1 cellular context compared by ENCODE assay signal in genomic region chrX:53257670-53258423, GRCh38.
TF ChIP-seq lines count a peak whose summit lies in the region.

No MANE protein-coding gene starts in this region.

TF ChIP-seq in GM23338, 12 proteins besides CTCF, POLR2A, EP300 and RAD21:
- TF ChIP-seq, protein P1, sequence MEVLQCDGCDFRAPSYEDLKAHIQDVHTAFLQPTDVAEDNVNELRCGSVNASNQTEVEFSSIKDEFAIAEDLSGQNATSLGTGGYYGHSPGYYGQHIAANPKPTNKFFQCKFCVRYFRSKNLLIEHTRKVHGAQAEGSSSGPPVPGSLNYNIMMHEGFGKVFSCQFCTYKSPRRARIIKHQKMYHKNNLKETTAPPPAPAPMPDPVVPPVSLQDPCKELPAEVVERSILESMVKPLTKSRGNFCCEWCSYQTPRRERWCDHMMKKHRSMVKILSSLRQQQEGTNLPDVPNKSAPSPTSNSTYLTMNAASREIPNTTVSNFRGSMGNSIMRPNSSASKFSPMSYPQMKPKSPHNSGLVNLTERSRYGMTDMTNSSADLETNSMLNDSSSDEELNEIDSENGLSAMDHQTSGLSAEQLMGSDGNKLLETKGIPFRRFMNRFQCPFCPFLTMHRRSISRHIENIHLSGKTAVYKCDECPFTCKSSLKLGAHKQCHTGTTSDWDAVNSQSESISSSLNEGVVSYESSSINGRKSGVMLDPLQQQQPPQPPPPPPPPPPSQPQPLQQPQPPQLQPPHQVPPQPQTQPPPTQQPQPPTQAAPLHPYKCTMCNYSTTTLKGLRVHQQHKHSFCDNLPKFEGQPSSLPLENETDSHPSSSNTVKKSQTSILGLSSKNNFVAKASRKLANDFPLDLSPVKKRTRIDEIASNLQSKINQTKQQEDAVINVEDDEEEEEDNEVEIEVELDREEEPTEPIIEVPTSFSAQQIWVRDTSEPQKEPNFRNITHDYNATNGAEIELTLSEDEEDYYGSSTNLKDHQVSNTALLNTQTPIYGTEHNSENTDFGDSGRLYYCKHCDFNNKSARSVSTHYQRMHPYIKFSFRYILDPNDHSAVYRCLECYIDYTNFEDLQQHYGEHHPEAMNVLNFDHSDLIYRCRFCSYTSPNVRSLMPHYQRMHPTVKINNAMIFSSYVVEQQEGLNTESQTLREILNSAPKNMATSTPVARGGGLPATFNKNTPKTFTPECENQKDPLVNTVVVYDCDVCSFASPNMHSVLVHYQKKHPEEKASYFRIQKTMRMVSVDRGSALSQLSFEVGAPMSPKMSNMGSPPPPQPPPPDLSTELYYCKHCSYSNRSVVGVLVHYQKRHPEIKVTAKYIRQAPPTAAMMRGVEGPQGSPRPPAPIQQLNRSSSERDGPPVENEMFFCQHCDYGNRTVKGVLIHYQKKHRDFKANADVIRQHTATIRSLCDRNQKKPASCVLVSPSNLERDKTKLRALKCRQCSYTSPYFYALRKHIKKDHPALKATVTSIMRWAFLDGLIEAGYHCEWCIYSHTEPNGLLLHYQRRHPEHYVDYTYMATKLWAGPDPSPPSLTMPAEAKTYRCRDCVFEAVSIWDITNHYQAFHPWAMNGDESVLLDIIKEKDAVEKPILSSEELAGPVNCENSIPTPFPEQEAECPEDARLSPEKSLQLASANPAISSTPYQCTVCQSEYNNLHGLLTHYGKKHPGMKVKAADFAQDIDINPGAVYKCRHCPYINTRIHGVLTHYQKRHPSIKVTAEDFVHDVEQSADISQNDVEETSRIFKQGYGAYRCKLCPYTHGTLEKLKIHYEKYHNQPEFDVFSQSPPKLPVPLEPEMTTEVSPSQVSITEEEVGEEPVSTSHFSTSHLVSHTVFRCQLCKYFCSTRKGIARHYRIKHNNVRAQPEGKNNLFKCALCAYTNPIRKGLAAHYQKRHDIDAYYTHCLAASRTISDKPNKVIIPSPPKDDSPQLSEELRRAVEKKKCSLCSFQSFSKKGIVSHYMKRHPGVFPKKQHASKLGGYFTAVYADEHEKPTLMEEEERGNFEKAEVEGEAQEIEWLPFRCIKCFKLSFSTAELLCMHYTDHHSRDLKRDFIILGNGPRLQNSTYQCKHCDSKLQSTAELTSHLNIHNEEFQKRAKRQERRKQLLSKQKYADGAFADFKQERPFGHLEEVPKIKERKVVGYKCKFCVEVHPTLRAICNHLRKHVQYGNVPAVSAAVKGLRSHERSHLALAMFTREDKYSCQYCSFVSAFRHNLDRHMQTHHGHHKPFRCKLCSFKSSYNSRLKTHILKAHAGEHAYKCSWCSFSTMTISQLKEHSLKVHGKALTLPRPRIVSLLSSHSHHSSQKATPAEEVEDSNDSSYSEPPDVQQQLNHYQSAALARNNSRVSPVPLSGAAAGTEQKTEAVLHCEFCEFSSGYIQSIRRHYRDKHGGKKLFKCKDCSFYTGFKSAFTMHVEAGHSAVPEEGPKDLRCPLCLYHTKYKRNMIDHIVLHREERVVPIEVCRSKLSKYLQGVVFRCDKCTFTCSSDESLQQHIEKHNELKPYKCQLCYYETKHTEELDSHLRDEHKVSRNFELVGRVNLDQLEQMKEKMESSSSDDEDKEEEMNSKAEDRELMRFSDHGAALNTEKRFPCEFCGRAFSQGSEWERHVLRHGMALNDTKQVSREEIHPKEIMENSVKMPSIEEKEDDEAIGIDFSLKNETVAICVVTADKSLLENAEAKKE (CRISPR knock-in tag; IDR thresholded peaks at IDR 0.05): no peak
- TF ChIP-seq CREB1 (CRISPR knock-in tag; IDR thresholded peaks at IDR 0.05; ENCODE audit: low read depth): no peak
- no peak for TF ChIP-seq ZNF114 (CRISPR knock-in tag; IDR thresholded peaks at IDR 0.05)
- TF ChIP-seq EZH2 (IDR thresholded peaks at IDR 0.05; ENCODE audit: low read depth, unreplicated experiment): no peak
- TF ChIP-seq STAT1 (IDR thresholded peaks at IDR 0.05; ENCODE audit: unreplicated experiment): no peak
- no peak for TF ChIP-seq REST (IDR thresholded peaks at IDR 0.05; ENCODE audit: unreplicated experiment)
- no peak for TF ChIP-seq ZNF331 (CRISPR knock-in tag; IDR thresholded peaks at IDR 0.05; ENCODE audit: low read depth)
- TF ChIP-seq POLR2AphosphoS5 (IDR thresholded peaks at IDR 0.05; ENCODE audit: low read depth): no peak
- no peak for TF ChIP-seq NANOG (IDR thresholded peaks at IDR 0.05; ENCODE audit: borderline replicate concordance)
TF ChIP-seq in GM23338: peak in this region for 0.
